Comparison of ENCODE assay signal across 9 cellular contexts in the genomic region with DNA sequence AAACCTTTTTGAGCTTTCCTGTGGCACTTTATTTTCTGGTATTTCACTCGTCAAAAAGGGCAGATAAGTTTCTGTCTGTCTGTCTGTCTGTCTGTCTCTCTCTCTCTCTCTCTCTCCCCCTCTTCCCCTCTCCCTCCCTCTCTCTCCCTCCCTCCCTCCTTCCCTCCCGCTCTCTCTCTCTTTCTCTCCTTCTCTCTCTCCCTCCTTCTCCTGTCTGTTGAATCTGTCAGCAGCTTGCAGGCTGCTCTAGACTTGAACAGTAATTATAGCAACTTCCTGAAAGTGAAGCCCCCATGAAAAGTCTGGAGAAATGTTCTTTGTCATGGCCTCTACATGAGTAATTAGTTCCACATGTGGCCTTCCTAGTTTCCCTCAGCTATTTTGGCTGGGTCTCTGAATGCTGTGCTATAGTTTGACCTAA.
DNase-seq lines count a peak whose midpoint lies in the region; ATAC-seq and TF ChIP-seq lines count a peak whose summit lies in the region.
"Had no signal": no experiment of that assay in that cellular context is flagged by ENCODE, and none has a peak within 500 bp of the region (broad histone marks: within the 10 kb centered on the region; RNA-seq: fewer than 3 reads in every experiment).

No MANE protein-coding gene starts in this region.

- no peaks in the 10 kb centered on the region for H3K36me3 ChIP-seq in duodenal mucosa (ENCODE audit: control insufficient read depth in 1 of 2, insufficient read depth in 2 of 2, low read length in 2 of 2)

- H3K9ac ChIP-seq in duodenal mucosa (ENCODE audit: low read depth in 1 of 2, low read length in 2 of 2) = peak overlapping the region in 1 of 2 donors; percentile 37

- no peaks in the 10 kb centered on the region for H3K9me3 ChIP-seq in duodenal mucosa (ENCODE audit: control insufficient read depth in 1 of 2, low read length in 2 of 2)

- no peaks in the 10 kb centered on the region for H3K27me3 Mint-ChIP-seq in mesothelial cell of epicardium (ENCODE audit: low read depth)
- H3K27me3 Mint-ChIP-seq in type B pancreatic cell = no peaks in the 10 kb centered on the region

- H3K27ac Mint-ChIP-seq in mesothelial cell of epicardium = peak overlapping the region; percentile 98
- H3K27ac Mint-ChIP-seq in type B pancreatic cell = peak overlapping the region; percentile 47

- H3K9me3 Mint-ChIP-seq in mesothelial cell of epicardium (no peaks in the 10 kb centered on the region), type B pancreatic cell (no peaks in the 10 kb centered on the region)

- H3K36me3 Mint-ChIP-seq in mesothelial cell of epicardium (no peaks in the 10 kb centered on the region), type B pancreatic cell (peaks cover 3% of the 10 kb centered on the region)

- DNase-seq in NOMO-1 treated with DMSO at 0.1 percent for 48 hours (lab: John Stamatoyannopoulos, UW; ENCODE audit: unreplicated experiment) = peak; percentile 42
- DNase-seq in NOMO-1 treated with dmso at 0.1 percent for 144 hours (lab: John Stamatoyannopoulos, UW; ENCODE audit: unreplicated experiment) = no peak
- DNase-seq in mesothelial cell of epicardium (ENCODE audit: low spot score in 2 of 2, unreplicated experiment in 2 of 2) = no peak
- no peak for DNase-seq in type B pancreatic cell (ENCODE audit: extremely low spot score, unreplicated experiment)
- DNase-seq in NCI-H1105 (lab: John Stamatoyannopoulos, UW) = no peak
- DNase-seq in activated gamma-delta T cell treated with Interleukin-2 at 50 U/mL for 16 hours = no peak
- DNase-seq: NCI-H82 had no signal

- H3K4me1 ChIP-seq in duodenal mucosa (ENCODE audit: control insufficient read depth in 1 of 2, insufficient read depth in 2 of 2, low read length in 2 of 2) = peaks cover 0 to 13% of the 10 kb centered on the region in 2 donors

- H3K27me3 ChIP-seq in duodenal mucosa (ENCODE audit: control insufficient read depth in 1 of 2, insufficient read depth in 2 of 2, low read length in 2 of 2) = no peaks in the 10 kb centered on the region

- H3K4me3 Mint-ChIP-seq in mesothelial cell of epicardium (peak overlapping the region; percentile 91), type B pancreatic cell (peak overlapping the region; percentile 92)

- peaks cover 75% of the 10 kb centered on the region for H3K4me1 Mint-ChIP-seq in mesothelial cell of epicardium
- H3K4me1 Mint-ChIP-seq in type B pancreatic cell (ENCODE audit: unreplicated experiment) = peaks cover 35% of the 10 kb centered on the region

- ATAC-seq in HG02588 (IDR thresholded peaks at IDR 0.05; ENCODE audit: unreplicated experiment) = no peak

- peak overlapping the region; percentile 76 for H3K27ac ChIP-seq in duodenal mucosa (ENCODE audit: low read depth, low read length)

- no peak overlapping the region for H3K4me3 ChIP-seq in duodenal mucosa (ENCODE audit: low read depth in 1 of 2, low read length in 2 of 2)

- TF ChIP-seq CTCF in mesothelial cell of epicardium (IDR thresholded peaks at IDR 0.05; ENCODE audit: unreplicated experiment) = no peak
- no peak for TF ChIP-seq CTCF in type B pancreatic cell (conservative IDR thresholded peaks at IDR 0.05)
